ENCODE assay signal across 9 cellular contexts in the genomic region with DNA sequence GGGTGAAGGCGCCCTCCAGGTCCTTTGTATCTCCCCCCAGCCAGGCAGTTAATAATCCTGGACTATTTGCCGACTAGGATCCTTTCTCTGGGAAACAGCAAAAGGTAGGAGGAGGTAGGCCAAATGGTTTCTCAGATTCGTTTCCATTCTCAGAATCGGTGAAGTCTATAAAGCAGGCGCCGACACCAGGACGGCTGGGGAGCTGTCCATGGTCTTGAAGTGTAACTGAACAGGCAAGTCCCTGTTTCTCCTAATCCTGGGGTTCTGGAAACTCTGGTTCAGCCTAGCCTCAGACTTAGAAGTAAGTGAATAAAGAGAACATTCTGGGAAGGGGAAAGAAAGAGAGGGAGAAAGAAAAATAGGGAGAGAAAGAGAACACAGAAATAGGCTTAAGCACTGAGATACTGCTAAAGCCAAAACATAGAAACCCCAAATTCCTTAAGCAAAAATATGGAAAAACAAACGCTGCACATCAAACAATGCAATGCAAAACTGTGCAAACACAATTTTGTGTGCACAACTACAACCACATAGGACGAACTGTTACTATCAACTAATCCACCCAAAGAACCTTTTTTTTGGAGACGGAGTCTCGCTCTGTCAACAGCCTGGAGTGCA. TPM values are rescaled to one million over a fixed set of nuclear protein-coding genes. Genes with fewer than 3 reads are reported as not detected.
A peak's percentile ranks its signal among the peaks of the same experiment; 100 is the strongest.
DNase-seq lines count a peak whose midpoint lies in the region; ATAC-seq, FAIRE-seq and TF ChIP-seq lines count a peak whose summit lies in the region.
"Had no signal": no experiment of that assay in that cellular context is flagged by ENCODE, and none has a peak within 500 bp of the region (broad histone marks: within the 10 kb centered on the region; RNA-seq: fewer than 3 reads in every experiment).

No MANE protein-coding gene starts in this region.

- no peaks in the 10 kb centered on the region for H3K9me2 ChIP-seq in PC-3 (replicated peaks; ENCODE audit: low read length)

- no peak overlapping the region for H3K9ac ChIP-seq in PC-3 (ENCODE audit: low read length)

- no peaks in the 10 kb centered on the region for H3K4me1 ChIP-seq in PC-3 (ENCODE audit: insufficient read depth, low read length)
- H3K4me1 ChIP-seq: breast epithelium had no signal

- H3K4me2 ChIP-seq in PC-3 (ENCODE audit: low read length) = no peak overlapping the region

- peaks cover 22 to 63% (median 39%) of the 10 kb centered on the region in 5 donors for H3K27me3 Mint-ChIP-seq in naive thymus-derived CD8-positive, alpha-beta T cell

- H4K20me1 ChIP-seq in PC-3 (ENCODE audit: low read length) = no peaks in the 10 kb centered on the region

- peaks cover 0 to 9% (median 0%) of the 10 kb centered on the region in 3 donors for H3K36me3 Mint-ChIP-seq in naive thymus-derived CD8-positive, alpha-beta T cell

- peaks cover 0 to 2% (median 0%) of the 10 kb centered on the region in 4 donors for H3K4me1 Mint-ChIP-seq in naive thymus-derived CD8-positive, alpha-beta T cell

- no peak overlapping the region for H3K27ac ChIP-seq in PC-3 (ENCODE audit: low read length)
- H3K27ac ChIP-seq: breast epithelium had no signal

- H3K9me3 ChIP-seq in PC-3 (ENCODE audit: low read length) = no peaks in the 10 kb centered on the region
- H3K9me3 ChIP-seq: breast epithelium had no signal

- no peaks in the 10 kb centered on the region for H3K27me3 ChIP-seq in PC-3 (ENCODE audit: low read length)
- peaks cover 5% of the 10 kb centered on the region for H3K27me3 ChIP-seq in bronchial epithelial cell (ENCODE audit: control insufficient read depth, insufficient read depth, low read length)

- no TSS peak for BruUV-seq in PC-3 (replicated peaks; lab: Mats Ljungman, UMichigan)

- peaks cover 0 to 9% (median 2%) of the 10 kb centered on the region in 9 donors for H3K9me3 Mint-ChIP-seq in naive thymus-derived CD8-positive, alpha-beta T cell

- DNase-seq in GM10248 (ENCODE audit: extremely low spot score) = peak; percentile 45
- peak; percentile 63 for DNase-seq in PC-3
- peak; percentile 54 for DNase-seq in bronchial epithelial cell (ENCODE audit: low read depth)
- peak in 8 of 10 donors; percentile 7 to 67 (median 21) for DNase-seq in naive thymus-derived CD8-positive, alpha-beta T cell
- no peak for DNase-seq in NCI-H526 (lab: John Stamatoyannopoulos, UW)
- DNase-seq in NCI-H524 (lab: John Stamatoyannopoulos, UW) = no peak
- DNase-seq in NCI-H748 treated with DMSO at 0.1 percent for 48 hours (lab: John Stamatoyannopoulos, UW) = no peak

- ATAC-seq in PC-3 = 0 out of 2 replicates have a peak, but pooled peaks have one; percentile 48
- ATAC-seq in naive thymus-derived CD8-positive, alpha-beta T cell = no peak
- ATAC-seq in GM18858 (IDR thresholded peaks at IDR 0.05; ENCODE audit: unreplicated experiment) = no peak

- H3K27ac Mint-ChIP-seq in naive thymus-derived CD8-positive, alpha-beta T cell = no peak overlapping the region

- POLR2A ChIA-PET in GM10248 (lab: Yijun Ruan, JAX) (no interaction called here), PC-3 (lab: Charles Lee; ENCODE audit: unreplicated experiment) (no interaction called here)
- POLR2A ChIA-PET in naive thymus-derived CD8-positive, alpha-beta T cell (lab: Charles Lee) = interaction anchor here (0.6 kb wide), 1 partner anchor 13 kb away, joined by 3 read pairs; no protein-coding TSS in a partner anchor

- no peak overlapping the region for H3K4me3 Mint-ChIP-seq in naive thymus-derived CD8-positive, alpha-beta T cell

- no peak overlapping the region for H3K4me3 ChIP-seq in PC-3 (ENCODE audit: low read length)
- H3K4me3 ChIP-seq in bronchial epithelial cell (ENCODE audit: low read depth, low read length) = no peak overlapping the region
- H3K4me3 ChIP-seq: breast epithelium had no signal

- H2AFZ ChIP-seq in PC-3 (ENCODE audit: low read length) = no peak overlapping the region

- TF ChIP-seq CTCF in GM10248 (IDR thresholded peaks at IDR 0.05; ENCODE audit: control extremely low read depth, extremely low read depth, low read depth, missing control alignments) (no peak), PC-3 (conservative IDR thresholded peaks at IDR 0.05; ENCODE audit: low read depth, low read length) (no peak), bronchial epithelial cell (IDR thresholded peaks at IDR 0.05; ENCODE audit: insufficient read depth, low read length, severe bottlenecking) (no peak)

- FAIRE-seq in bronchial epithelial cell (lab: Jason Lieb, UNC) = no peak

- H3K79me2 ChIP-seq in PC-3 (ENCODE audit: low read length) = no peaks in the 10 kb centered on the region

- H3F3A ChIP-seq in PC-3 (ENCODE audit: low read length, unreplicated experiment) = no peaks in the 10 kb centered on the region

- intact Hi-C loops in PC-3 (cut with micrococcal nuclease) = loop anchor here (1.0 kb wide), 1 partner anchor 14 kb away; no protein-coding TSS in a partner anchor

- CTCF ChIA-PET in GM10248 (lab: Yijun Ruan, JAX) = no interaction called here
- CTCF ChIA-PET in PC-3 (lab: Charles Lee) = no interaction called here

- no peaks in the 10 kb centered on the region for H3K36me3 ChIP-seq in PC-3 (ENCODE audit: low read depth, low read length)
- no peaks in the 10 kb centered on the region for H3K36me3 ChIP-seq in bronchial epithelial cell (ENCODE audit: control insufficient read depth, insufficient read depth, low read length)
- H3K36me3 ChIP-seq: breast epithelium had no signal

RNA-seq across cellular contexts. Expression of a gene that starts 11.1 kb away (rescaled TPM):
- not detected in 2 replicates for total RNA-seq in PC-3 (2014; rRNA removed)
- total RNA-seq in bronchial epithelial cell = 0.26 TPM in 2 replicates
- not detected for total RNA-seq in naive thymus-derived CD8-positive, alpha-beta T cell
- not detected for polyA plus RNA-seq in naive thymus-derived CD8-positive, alpha-beta T cell
- total RNA-seq: breast epithelium had no signal

RNA-seq across cellular contexts. Expression of a gene that starts 20.1 kb away (rescaled TPM):
- total RNA-seq in PC-3 (2014; rRNA removed) (not detected in 2 replicates), bronchial epithelial cell (under 0.01 and 0.13 TPM in 2 replicates)
- total RNA-seq in naive thymus-derived CD8-positive, alpha-beta T cell = not detected
- not detected for polyA plus RNA-seq in naive thymus-derived CD8-positive, alpha-beta T cell

Comparison
In these comparisons a context has a peak if more than half of its experiments do, and no peak if none do; other contexts are left out.
1. DNase-seq: peak in GM10248 (single experiment), PC-3 (single experiment), bronchial epithelial cell (single experiment) and naive thymus-derived CD8-positive, alpha-beta T cell (8 of 10); none in NCI-H526 (0 of 2), NCI-H524 (0 of 2) and NCI-H748 treated with DMSO at 0.1 percent for 48 hours (single experiment).